In the genomic region with DNA sequence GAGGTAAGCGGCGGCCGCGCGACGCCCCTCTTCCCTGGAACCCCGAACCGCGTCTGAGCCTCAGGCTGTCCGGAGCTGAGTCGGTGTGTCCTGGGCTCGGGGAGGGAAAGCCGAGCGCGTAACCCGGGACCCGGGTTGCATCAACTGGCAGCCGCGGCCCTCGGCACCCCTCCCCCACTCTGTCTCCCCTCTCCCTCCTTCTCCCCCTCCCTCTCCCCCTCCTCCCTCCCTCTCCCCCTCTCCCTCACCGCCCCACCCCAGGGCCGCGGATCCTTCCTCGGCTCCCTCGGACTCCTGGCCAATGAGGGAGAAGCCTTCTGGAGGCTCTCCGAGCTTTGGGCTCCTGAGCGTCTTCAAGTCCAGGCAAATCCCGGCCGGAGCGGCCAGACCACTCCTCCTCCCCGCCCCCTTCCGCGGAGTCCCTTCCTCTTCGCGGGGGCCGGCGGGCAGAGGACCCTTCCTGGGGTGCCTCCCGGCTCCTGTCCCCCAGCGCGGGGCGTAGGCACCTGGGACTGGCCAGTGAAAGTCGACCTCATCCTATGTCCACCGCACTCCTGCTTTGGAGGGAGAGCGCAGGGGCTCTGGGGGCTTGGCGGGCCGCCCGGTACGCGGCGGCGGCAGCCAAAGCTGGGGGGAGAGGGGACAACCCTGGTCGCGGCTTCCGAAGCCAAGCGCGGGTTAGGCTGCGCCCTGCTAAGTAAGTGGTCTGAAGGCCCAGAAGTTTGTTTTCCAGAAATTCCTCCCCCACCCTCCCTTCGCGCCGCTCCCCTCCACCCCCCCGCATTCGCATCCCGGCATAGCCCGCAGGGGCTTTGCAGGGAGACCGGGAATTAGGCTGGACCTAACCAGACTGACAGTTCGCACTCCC, we compare ENCODE assay signal across 8 cellular contexts. TPM values are rescaled to one million over a fixed set of nuclear protein-coding genes. Genes with fewer than 3 reads are reported as not detected.
DNase-seq lines count a peak whose midpoint lies in the region; ATAC-seq and FAIRE-seq lines count a peak whose summit lies in the region.

No MANE protein-coding gene starts in this region.

- ATAC-seq in left colon: peak; percentile 64

- H3K9me3 ChIP-seq in ES-I3 (ENCODE audit: control insufficient read depth, insufficient read depth, low read length): no peaks in the 10 kb centered on the region

- H3K36me3 ChIP-seq in ES-I3 (ENCODE audit: insufficient read depth, low read length): peaks cover 7% of the 10 kb centered on the region; the same call in 1 of the 2 replicates

- FAIRE-seq in HTR-8/SVneo (lab: Jason Lieb, UNC): no peak

- peak overlapping the region; percentile 100 for H3K9ac ChIP-seq in ES-I3 (ENCODE audit: low read depth, low read length)

- H3K4me1 ChIP-seq in ES-I3 (ENCODE audit: insufficient read depth, low read length): peaks cover 36% of the 10 kb centered on the region

- intact Hi-C loops in left colon (cut with DNase I, micrococcal nuclease): loop anchor here in 1 of 2 donors (5.0 kb wide), 1 partner anchor 67 kb away; a partner anchor contains a TSS

- peak overlapping the region; percentile 39 for H3K27ac ChIP-seq in cingulate gyrus (ENCODE audit: low read depth, low read length)

- DNase-seq in HTR-8/SVneo (ENCODE audit: insufficient read length, low spot score) (peak; percentile 61), T-helper 9 cell (peak; percentile 23), left colon (peak; percentile 77 to 82), GF-D8 (lab: John Stamatoyannopoulos, UW) (no peak), COLO829 (ENCODE audit: low spot score) (no peak)
- DNase-seq in stimulated activated CD4-positive, alpha-beta T cell treated with anti-CD3 and anti-CD28 coated beads, Interleukin-15, amount 100 ng/mL, for 24 hours: peak; percentile 52

RNA-seq across cellular contexts. Expression of a gene that starts 0.9 kb away (rescaled TPM):
- total RNA-seq in left colon: 10 to 100 TPM; 34.7 to 40.3 TPM

RNA-seq across cellular contexts. Expression of a gene that starts 24.2 kb away (rescaled TPM):
- 100 to 1,000 TPM; 251 to 302 TPM for total RNA-seq in left colon

RNA-seq across cellular contexts. Expression of a gene that starts 27.3 kb away (rescaled TPM):
- 10 to 100 TPM; 45.7 to 48.6 TPM for total RNA-seq in left colon

Comparison
In these comparisons a context has a peak if more than half of its experiments do, and no peak if none do; other contexts are left out.
1. DNase-seq: peak in HTR-8/SVneo (single experiment), T-helper 9 cell (single experiment), left colon (2 of 2) and stimulated activated CD4-positive, alpha-beta T cell treated with anti-CD3 and anti-CD28 coated beads, Interleukin-15, amount 100 ng/mL, for 24 hours (single experiment); none in GF-D8 (single experiment) and COLO829 (single experiment).